Comparison of ENCODE assay signal across 12 cellular contexts in the genomic region with DNA sequence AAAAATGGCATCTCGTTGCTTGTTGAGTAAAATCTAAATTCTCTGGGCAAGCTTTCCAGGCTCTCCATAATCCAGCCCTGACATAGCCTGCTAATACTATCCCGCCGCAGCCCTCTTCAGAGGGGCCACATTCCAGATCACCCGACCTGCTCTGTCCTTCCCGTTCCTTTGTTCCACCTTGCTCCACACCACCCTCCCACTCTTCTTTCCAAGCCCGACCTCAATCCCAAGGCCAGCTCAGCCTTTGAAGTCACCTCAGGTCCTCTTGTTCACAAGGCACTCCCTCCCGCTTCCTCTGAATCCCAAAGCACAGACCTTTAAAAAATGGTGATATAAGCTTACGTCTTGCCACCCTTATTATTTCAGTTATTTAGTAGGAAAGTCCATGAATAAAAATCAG.
DNase-seq lines count a peak whose midpoint lies in the region; ATAC-seq, FAIRE-seq and TF ChIP-seq lines count a peak whose summit lies in the region.
"Had no signal": no experiment of that assay in that cellular context is flagged by ENCODE, and none has a peak within 500 bp of the region (broad histone marks: within the 10 kb centered on the region; RNA-seq: fewer than 3 reads in every experiment).

No MANE protein-coding gene starts in this region.

- BruUV-seq in endothelial cell of umbilical vein (replicated peaks; lab: Mats Ljungman, UMichigan) = no TSS peak

- TF ChIP-seq CTCF in heart right ventricle (IDR thresholded peaks at IDR 0.05) (no peak), endothelial cell of umbilical vein (IDR thresholded peaks at IDR 0.05; ENCODE audit: extremely low read depth in 1 of 2, insufficient read depth in 1 of 2, low read depth in 1 of 2, low read length in 2 of 2) (no peak), neural progenitor cell (IDR thresholded peaks at IDR 0.05) (no peak), uterus (IDR thresholded peaks at IDR 0.05) (no peak)

- H3K9me3 Mint-ChIP-seq in neural progenitor cell = no peaks in the 10 kb centered on the region
- H3K9me3 Mint-ChIP-seq: activated B cell treated with CpG ODN at 0.5 μM for 24 hours had no signal

- H3K4me1 ChIP-seq in heart right ventricle (peaks cover 7 to 39% (median 26%) of the 10 kb centered on the region in 9 donors), endothelial cell of umbilical vein (ENCODE audit: control insufficient read depth, extremely low read depth, insufficient read depth, low read length) (peaks cover 30% of the 10 kb centered on the region), neural progenitor cell (peaks cover 5% of the 10 kb centered on the region), uterus (peaks cover 0 to 4% of the 10 kb centered on the region in 2 donors)

- H3K9ac ChIP-seq in endothelial cell of umbilical vein (replicated peaks; ENCODE audit: extremely low read depth, insufficient read depth, low read length) (no peak overlapping the region), neural progenitor cell (no peak overlapping the region)

- H3K27me3 ChIP-seq in heart right ventricle = no peaks in the 10 kb centered on the region
- H3K27me3 ChIP-seq in endothelial cell of umbilical vein (ENCODE audit: control insufficient read depth in 2 of 2, insufficient read depth in 2 of 2, low read length in 2 of 2) = no peaks in the 10 kb centered on the region
- no peaks in the 10 kb centered on the region for H3K27me3 ChIP-seq in neural progenitor cell
- H3K27me3 ChIP-seq in uterus = no peaks in the 10 kb centered on the region
- H3K27me3 ChIP-seq: foreskin keratinocyte had no signal

- H3K9me3 ChIP-seq in heart right ventricle (no peaks in the 10 kb centered on the region), endothelial cell of umbilical vein (replicated peaks; ENCODE audit: control insufficient read depth, insufficient read depth, low read length) (no peaks in the 10 kb centered on the region), neural progenitor cell (ENCODE audit: low read depth) (no peaks in the 10 kb centered on the region), uterus (no peaks in the 10 kb centered on the region)

- H2AFZ ChIP-seq in endothelial cell of umbilical vein (ENCODE audit: low read depth, low read length) (peak overlapping the region; percentile 36), neural progenitor cell (replicated peaks) (no peak overlapping the region)

- H3K36me3 Mint-ChIP-seq in neural progenitor cell = peaks cover 2% of the 10 kb centered on the region

- H4K20me1 ChIP-seq in endothelial cell of umbilical vein (replicated peaks; ENCODE audit: control insufficient read depth, extremely low read depth, insufficient read depth, low read length) (no peaks in the 10 kb centered on the region), neural progenitor cell (ENCODE audit: low read depth) (no peaks in the 10 kb centered on the region)

- intact Hi-C loops in heart right ventricle (cut with DNase I) (loop anchor here in 1 of 10 donors (10.0 kb wide), 1 partner anchor 347 kb away; the partner anchor contains the start of gene TSC22D1), cardiac septum (cut with DNase I) (no loop called here), endothelial cell of umbilical vein (cut with micrococcal nuclease) (no loop called here), uterus (cut with DNase I; ENCODE audit: low total_unique reads) (no loop called here)

- H3K4me1 Mint-ChIP-seq in neural progenitor cell = peaks cover 12% of the 10 kb centered on the region
- H3K4me1 Mint-ChIP-seq: activated B cell treated with CpG ODN at 0.5 μM for 24 hours had no signal

- no peak for ATAC-seq in heart right ventricle
- ATAC-seq: foreskin keratinocyte had no signal

- H3K27me3 Mint-ChIP-seq in neural progenitor cell (ENCODE audit: insufficient read depth, low read depth) = peaks cover 5% of the 10 kb centered on the region

- H3K79me2 ChIP-seq in endothelial cell of umbilical vein (ENCODE audit: control insufficient read depth, insufficient read depth, low read length) (no peaks in the 10 kb centered on the region), neural progenitor cell (ENCODE audit: low read depth) (no peaks in the 10 kb centered on the region)

- TF ChIP-seq POLR2A in endothelial cell of umbilical vein (IDR thresholded peaks at IDR 0.05; ENCODE audit: low read depth, low read length) = no peak
- TF ChIP-seq POLR2A in uterus (IDR thresholded peaks at IDR 0.05) = no peak

- H3K4me2 ChIP-seq in endothelial cell of umbilical vein (ENCODE audit: insufficient read depth, low read length) (no peak overlapping the region), neural progenitor cell (no peak overlapping the region)

- peaks cover 27% of the 10 kb centered on the region for H3F3A ChIP-seq in neural progenitor cell (ENCODE audit: low read depth)

- peak overlapping the region; percentile 77 for H3K27ac Mint-ChIP-seq in neural progenitor cell
- H3K27ac Mint-ChIP-seq: activated B cell treated with CpG ODN at 0.5 μM for 24 hours had no signal

- DNase-seq in heart right ventricle (no peak), cardiac septum (ENCODE audit: low spot score) (no peak), endothelial cell of umbilical vein (ENCODE audit: low read depth, low spot score) (no peak), neural progenitor cell (ENCODE audit: low spot score) (peak; percentile 26), uterus (no peak), C1 segment of cervical spinal cord (lab: John Stamatoyannopoulos, UW) (no peak), NCI-H345 (lab: John Stamatoyannopoulos, UW) (no peak), NCI-H82 (lab: John Stamatoyannopoulos, UW) (no peak)
- DNase-seq: activated B cell treated with CpG ODN at 0.5 μM for 24 hours, foreskin keratinocyte, Kasumi-1, NCI-H2227 treated with DMSO at 0.1 percent for 48 hours had no signal

- CTCF ChIA-PET in endothelial cell of umbilical vein (lab: Charles Lee) = interaction anchor here (0.6 to 2.3 kb wide), 5 partner anchors 11 to 438 kb away, joined by 3 to 11 read pairs (median 6); no protein-coding TSS in a partner anchor

- POLR2A ChIA-PET in endothelial cell of umbilical vein (lab: Charles Lee) = no interaction called here

- FAIRE-seq in endothelial cell of umbilical vein (lab: Jason Lieb, UNC) = no peak

- no peak overlapping the region for H3K4me3 ChIP-seq in heart right ventricle
- H3K4me3 ChIP-seq in endothelial cell of umbilical vein (replicated peaks in 1 of 3; ENCODE audit: insufficient read depth in 1 of 3, low read depth in 1 of 3, low read length in 3 of 3) = no peak overlapping the region
- H3K4me3 ChIP-seq in neural progenitor cell = no peak overlapping the region
- H3K4me3 ChIP-seq in uterus = no peak overlapping the region

- H3K9me1 ChIP-seq in endothelial cell of umbilical vein (replicated peaks; ENCODE audit: control insufficient read depth, extremely low read depth, insufficient read depth, low read length) = no peaks in the 10 kb centered on the region

- WGBS in heart right ventricle, 2 donors = 75 to 84% methylated on average over 8 of the region's 8 CpGs

- H3K27ac ChIP-seq in heart right ventricle (peak overlapping the region in 8 of 10 donors; percentile 24 to 79 (median 62)), endothelial cell of umbilical vein (ENCODE audit: insufficient read depth, low read depth, low read length) (peak overlapping the region; percentile 69), neural progenitor cell (no peak overlapping the region), uterus (peak overlapping the region; percentile 88 to 99)

- H3K36me3 ChIP-seq in heart right ventricle = no peaks in the 10 kb centered on the region
- no peaks in the 10 kb centered on the region for H3K36me3 ChIP-seq in endothelial cell of umbilical vein (ENCODE audit: control insufficient read depth in 2 of 2, extremely low read depth in 1 of 2, insufficient read depth in 2 of 2, low read length in 2 of 2)
- no peaks in the 10 kb centered on the region for H3K36me3 ChIP-seq in neural progenitor cell
- no peaks in the 10 kb centered on the region for H3K36me3 ChIP-seq in uterus

- H3K4me3 Mint-ChIP-seq in neural progenitor cell = no peak overlapping the region
- H3K4me3 Mint-ChIP-seq: activated B cell treated with CpG ODN at 0.5 μM for 24 hours had no signal

- dilution Hi-C loops in endothelial cell of umbilical vein (cut with MboI; ENCODE audit: extremely low pct_ligation_motif_present, low sequenced_read_pairs) = no loop called here

TF ChIP-seq in endothelial cell of umbilical vein, 7 proteins besides CTCF, POLR2A, EP300 and RAD21:
- TF ChIP-seq JUN (IDR thresholded peaks at IDR 0.05; ENCODE audit: borderline replicate concordance, insufficient read depth, insufficient read length, low read depth) (no peak), FOS (IDR thresholded peaks at IDR 0.05; ENCODE audit: borderline replicate concordance, insufficient read depth, low read length) (no peak), GATA2 (IDR thresholded peaks at IDR 0.05; ENCODE audit: insufficient read depth, insufficient read length, low read depth, low read length) (no peak)
- TF ChIP-seq, protein P1, sequence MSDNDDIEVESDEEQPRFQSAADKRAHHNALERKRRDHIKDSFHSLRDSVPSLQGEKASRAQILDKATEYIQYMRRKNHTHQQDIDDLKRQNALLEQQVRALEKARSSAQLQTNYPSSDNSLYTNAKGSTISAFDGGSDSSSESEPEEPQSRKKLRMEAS (IDR thresholded peaks at IDR 0.05; ENCODE audit: insufficient read depth, insufficient read length) = no peak
